8 cellular contexts compared by ENCODE assay signal in genomic region chr1:108570128-108570527, GRCh38. TPM values are rescaled to one million over a fixed set of nuclear protein-coding genes. Genes with fewer than 3 reads are reported as not detected.
DNase-seq lines count a peak whose midpoint lies in the region; ATAC-seq and TF ChIP-seq lines count a peak whose summit lies in the region.

No MANE protein-coding gene starts in this region.

- peak; percentile 93 for ATAC-seq in GM19438 (IDR thresholded peaks at IDR 0.05; ENCODE audit: low read depth, unreplicated experiment)
- peak; percentile 96 for ATAC-seq in HG03175 (IDR thresholded peaks at IDR 0.05; ENCODE audit: unreplicated experiment)

- peak; percentile 38 for DNase-seq in EL
- DNase-seq in OCI-M1 (lab: John Stamatoyannopoulos, UW), result peak; percentile 73
- DNase-seq in epithelial cell of proximal tubule (ENCODE audit: low read depth), result no peak
- peak; percentile 22 for DNase-seq in renal cortical epithelial cell (ENCODE audit: low read depth)
- no peak for DNase-seq in NCI-H2107 treated with DMSO at 0.1 percent for 48 hours (lab: John Stamatoyannopoulos, UW; ENCODE audit: unreplicated experiment)
- no peak for DNase-seq in NCI-H2227 (lab: John Stamatoyannopoulos, UW; ENCODE audit: unreplicated experiment)

- TF ChIP-seq CTCF in epithelial cell of proximal tubule (conservative IDR thresholded peaks at IDR 0.05; ENCODE audit: low read depth, low read length), result peak; percentile 60

- H3K4me3 ChIP-seq in epithelial cell of proximal tubule (ENCODE audit: low read depth, low read length), result no peak overlapping the region

RNA-seq across cellular contexts. Expression of gene EEIG2, which starts 10.2 kb away (rescaled TPM):
- 6.1 TPM in 2 replicates for total RNA-seq in epithelial cell of proximal tubule
- total RNA-seq in renal cortical epithelial cell, result 4.0 and 6.2 TPM in 2 replicates

Comparison
In these comparisons a context has a peak if more than half of its experiments do, and no peak if none do; other contexts are left out.
1. DNase-seq: peak in EL (single experiment), OCI-M1 (single experiment) and renal cortical epithelial cell (single experiment); none in epithelial cell of proximal tubule (single experiment), NCI-H2107 treated with DMSO at 0.1 percent for 48 hours (single experiment) and NCI-H2227 (single experiment).